ENCODE assay signal across 26 cellular contexts in genomic region chr7:115868369-115868768, GRCh38.
"Had no signal": no experiment of that assay in that cellular context is flagged by ENCODE, and none has a peak within 500 bp of the region (broad histone marks: within the 10 kb centered on the region; RNA-seq: fewer than 3 reads in every experiment).

No MANE protein-coding gene starts in this region.

- DNase-seq: activated B cell treated with CpG ODN at 0.5 μM for 24 hours; activated CD4-positive, alpha-beta T cell treated with anti-CD3 and anti-CD28 coated beads for 1 hour; activated CD4-positive, alpha-beta T cell treated with anti-CD3 and anti-CD28 coated beads, Interleukin-2, amount 10 ng/mL, durations not matched to agents 24 days and 14 days; activated CD4-positive, alpha-beta T cell treated with anti-CD3 and anti-CD28 coated beads, Interleukin-2, amount 50 U/mL, for 48 hours; activated CD8-positive, alpha-beta memory T cell treated with anti-CD3 and anti-CD28 coated beads, Interleukin-2, amount 10 ng/mL, durations not matched to agents 7 days and 5 days; activated effector memory CD4-positive, alpha-beta T cell treated with anti-CD3 and anti-CD28 coated beads, Interleukin-2, amount 50 U/mL, for 16 hours; activated naive CD4-positive, alpha-beta T cell treated with Interleukin-2 at 50 U/mL for 16 hours; activated T-cell treated with anti-CD3 and anti-CD28 coated beads, Interleukin-2, amount 50 U/mL, for 4 hours; amygdala; KG1; NCI-H1048; NCI-H146; NCI-H187 treated with DMSO at 0.1 percent for 48 hours; NCI-H2081 treated with DMSO at 0.1 percent for 48 hours; NCI-H345; NCI-H510A; NCI-H526 treated with DMSO at 0.1 percent for 48 hours; NK-92 treated with Interleukin-12 subunit alpha and Interleukin-12 subunit beta, amount 100 ng/mL, for 24 hours; PC-3; SHP77; T-helper 9 cell had no signal

- H3K27me3 Mint-ChIP-seq: activated CD4-positive, alpha-beta T cell treated with anti-CD3 and anti-CD28 coated beads, Interleukin-2, amount 10 ng/mL, durations not matched to agents 24 days and 14 days; activated naive CD8-positive, alpha-beta T cell; brain; central memory CD8-positive, alpha-beta T cell; IgD-negative memory B cell had no signal

- H3K4me3 Mint-ChIP-seq: activated B cell treated with CpG ODN at 0.5 μM for 24 hours; activated CD4-positive, alpha-beta T cell treated with anti-CD3 and anti-CD28 coated beads, Interleukin-2, amount 10 ng/mL, durations not matched to agents 24 days and 14 days; activated CD8-positive, alpha-beta memory T cell treated with anti-CD3 and anti-CD28 coated beads, Interleukin-2, amount 10 ng/mL, durations not matched to agents 7 days and 5 days; activated naive CD8-positive, alpha-beta T cell; activated T-cell treated with anti-CD3 and anti-CD28 coated beads, Interleukin-2, amount 50 U/mL, for 4 hours; brain; central memory CD8-positive, alpha-beta T cell; IgD-negative memory B cell; T-helper 1 cell treated with Interleukin-12 subunit alpha and Interleukin-12 subunit beta and Interleukin-4 antibody, amounts not matched to agents 30 μg/mL and 1 μg/mL, for 36 hours had no signal

- H3K4me1 Mint-ChIP-seq: activated B cell treated with CpG ODN at 0.5 μM for 24 hours; activated CD4-positive, alpha-beta T cell treated with anti-CD3 and anti-CD28 coated beads, Interleukin-2, amount 10 ng/mL, durations not matched to agents 24 days and 14 days; activated CD8-positive, alpha-beta memory T cell treated with anti-CD3 and anti-CD28 coated beads, Interleukin-2, amount 10 ng/mL, durations not matched to agents 7 days and 5 days; brain; central memory CD8-positive, alpha-beta T cell had no signal

- H3K9me3 Mint-ChIP-seq: activated B cell treated with CpG ODN at 0.5 μM for 24 hours; activated CD4-positive, alpha-beta T cell treated with anti-CD3 and anti-CD28 coated beads, Interleukin-2, amount 10 ng/mL, durations not matched to agents 24 days and 14 days; activated T-cell treated with anti-CD3 and anti-CD28 coated beads, Interleukin-2, amount 50 U/mL, for 4 hours; brain; IgD-negative memory B cell; T-helper 1 cell treated with Interleukin-12 subunit alpha and Interleukin-12 subunit beta and Interleukin-4 antibody, amounts not matched to agents 30 μg/mL and 1 μg/mL, for 36 hours had no signal

- H3K27ac Mint-ChIP-seq: activated B cell treated with CpG ODN at 0.5 μM for 24 hours; activated CD4-positive, alpha-beta T cell treated with anti-CD3 and anti-CD28 coated beads, Interleukin-2, amount 10 ng/mL, durations not matched to agents 24 days and 14 days; activated CD8-positive, alpha-beta memory T cell treated with anti-CD3 and anti-CD28 coated beads, Interleukin-2, amount 10 ng/mL, durations not matched to agents 7 days and 5 days; activated naive CD8-positive, alpha-beta T cell; brain; IgD-negative memory B cell; T-helper 1 cell treated with Interleukin-12 subunit alpha and Interleukin-12 subunit beta and Interleukin-4 antibody, amounts not matched to agents 30 μg/mL and 1 μg/mL, for 36 hours had no signal

- H3K36me3 Mint-ChIP-seq: activated CD8-positive, alpha-beta memory T cell treated with anti-CD3 and anti-CD28 coated beads, Interleukin-2, amount 10 ng/mL, durations not matched to agents 7 days and 5 days; activated naive CD8-positive, alpha-beta T cell; brain; IgD-negative memory B cell had no signal
